9 cellular contexts compared by ENCODE assay signal in the genomic region with DNA sequence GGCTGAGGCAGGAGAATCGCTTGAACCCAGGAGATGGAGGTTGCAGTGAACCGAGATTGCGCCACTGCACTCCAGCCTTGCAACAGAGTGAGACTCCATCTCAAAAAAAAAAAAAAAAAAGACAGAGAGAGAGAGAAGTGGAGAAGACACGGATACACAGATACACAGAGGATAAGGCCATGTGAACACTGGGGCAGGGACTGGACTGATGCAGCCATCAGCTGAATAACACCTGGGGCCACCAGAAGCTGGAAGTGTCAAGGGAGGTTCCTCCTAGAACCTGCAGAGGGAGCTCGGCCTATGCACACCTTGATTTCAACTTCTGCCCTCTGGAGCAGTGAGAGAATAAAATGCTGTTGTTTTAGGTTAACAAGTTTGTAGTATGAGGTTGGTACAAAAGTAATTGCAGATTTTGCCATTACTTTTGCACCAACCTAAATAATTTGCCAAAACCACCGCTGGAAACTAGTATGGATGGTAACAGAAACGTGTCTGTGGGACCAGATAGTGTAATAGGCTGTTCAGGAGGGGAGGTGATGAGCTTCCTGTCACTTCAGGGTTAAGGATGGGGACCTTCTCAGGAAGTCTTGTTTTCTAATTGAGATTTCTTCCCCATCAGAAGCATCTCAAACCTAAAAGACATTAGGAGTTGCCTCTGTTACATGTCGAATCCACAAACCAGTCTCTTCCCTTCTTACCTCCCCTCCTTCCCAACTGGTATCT. TPM values are rescaled to one million over a fixed set of nuclear protein-coding genes. Genes with fewer than 3 reads are reported as not detected.
A peak's percentile ranks its signal among the peaks of the same experiment; 100 is the strongest.
DNase-seq lines count a peak whose midpoint lies in the region; ATAC-seq lines count a peak whose summit lies in the region.
"Had no signal": no experiment of that assay in that cellular context is flagged by ENCODE, and none has a peak within 500 bp of the region (broad histone marks: within the 10 kb centered on the region; RNA-seq: fewer than 3 reads in every experiment).

No MANE protein-coding gene starts in this region.

- POLR2A ChIA-PET in naive thymus-derived CD4-positive, alpha-beta T cell (lab: Charles Lee) = interaction anchor here (0.6 kb wide), 1 partner anchor 59 kb away, joined by 4 read pairs; no protein-coding TSS in a partner anchor

- no peak overlapping the region for H3K27ac ChIP-seq in naive thymus-derived CD4-positive, alpha-beta T cell (ENCODE audit: low read depth, low read length)
- H3K27ac ChIP-seq in substantia nigra (ENCODE audit: low read depth, low read length, poor library complexity, severe bottlenecking) = no peak overlapping the region

- no peak overlapping the region for H3K4me3 ChIP-seq in NT2/D1 (ENCODE audit: insufficient read length, low read depth)
- H3K4me3 ChIP-seq in naive thymus-derived CD4-positive, alpha-beta T cell (ENCODE audit: low read length) = no peak overlapping the region

- peak; percentile 8 for DNase-seq in stimulated activated CD4-positive, alpha-beta T cell treated with anti-CD3 and anti-CD28 coated beads, Interleukin-12 subunit alpha, Interleukin-12 subunit beta, amount 100 ng/mL, for 4 hours
- DNase-seq in stimulated activated CD4-positive, alpha-beta T cell treated with anti-CD3 and anti-CD28 coated beads, Interleukin-4, amount 100 ng/mL, for 1 hour = no peak
- DNase-seq in NT2/D1 (ENCODE audit: low read depth, low spot score) (peak; percentile 28), dermis blood vessel endothelial cell (peak; percentile 83), substantia nigra (lab: John Stamatoyannopoulos, UW) (no peak), cerebellum (ENCODE audit: low spot score) (no peak)
- DNase-seq in naive thymus-derived CD4-positive, alpha-beta T cell = peak in 3 of 9 donors; percentile 9 to 11 (median 10)
- DNase-seq in stimulated activated effector memory CD8-positive, alpha-beta T cell treated with anti-CD3 and anti-CD28 coated beads, Interleukin-12 subunit alpha, Interleukin-12 subunit beta, amount 100 ng/mL, for 72 hours (ENCODE audit: low spot score in 2 of 2) = no peak

- peaks cover 0 to 3% (median 0%) of the 10 kb centered on the region in 5 donors for H3K36me3 Mint-ChIP-seq in naive thymus-derived CD4-positive, alpha-beta T cell
- no peaks in the 10 kb centered on the region for H3K36me3 Mint-ChIP-seq in stimulated activated effector memory CD8-positive, alpha-beta T cell treated with anti-CD3 and anti-CD28 coated beads, Interleukin-12 subunit alpha, Interleukin-12 subunit beta, amount 100 ng/mL, for 72 hours
- H3K36me3 Mint-ChIP-seq: activated naive CD4-positive, alpha-beta T cell treated with anti-CD3 and anti-CD28 coated beads, Interleukin-2, amount 50 U/mL, for 24 hours had no signal

- no peak overlapping the region for H3K9ac ChIP-seq in NT2/D1 (ENCODE audit: insufficient read length, low read depth)

- H3K36me3 ChIP-seq in NT2/D1 (ENCODE audit: insufficient read depth, insufficient read length, low read length) = no peaks in the 10 kb centered on the region
- no peaks in the 10 kb centered on the region for H3K36me3 ChIP-seq in naive thymus-derived CD4-positive, alpha-beta T cell (ENCODE audit: control insufficient read depth in 2 of 3, insufficient read depth in 3 of 3, low read length in 3 of 3)

- intact Hi-C loops in naive thymus-derived CD4-positive, alpha-beta T cell (cut with micrococcal nuclease) = loop anchor here in 1 of 2 donors (1.0 kb wide), 1 partner anchor 80 kb away; no protein-coding TSS in a partner anchor

- H3K9me3 ChIP-seq in NT2/D1 (ENCODE audit: insufficient read depth, low read length) = no peaks in the 10 kb centered on the region
- H3K9me3 ChIP-seq in naive thymus-derived CD4-positive, alpha-beta T cell (ENCODE audit: control insufficient read depth in 2 of 3, low read length in 3 of 3) = no peaks in the 10 kb centered on the region

- no peaks in the 10 kb centered on the region for H3K27me3 ChIP-seq in NT2/D1 (ENCODE audit: insufficient read depth, insufficient read length)
- H3K27me3 ChIP-seq in naive thymus-derived CD4-positive, alpha-beta T cell (ENCODE audit: control insufficient read depth in 2 of 2, insufficient read depth in 2 of 2, low read length in 2 of 2) = no peaks in the 10 kb centered on the region

- peak; percentile 44 for ATAC-seq in naive thymus-derived CD4-positive, alpha-beta T cell
- no peak for ATAC-seq in stimulated activated effector memory CD8-positive, alpha-beta T cell treated with anti-CD3 and anti-CD28 coated beads, Interleukin-12 subunit alpha, Interleukin-12 subunit beta, amount 100 ng/mL, for 72 hours

- peaks cover 0 to 23% (median 5%) of the 10 kb centered on the region in 11 donors for H3K9me3 Mint-ChIP-seq in naive thymus-derived CD4-positive, alpha-beta T cell
- peaks cover 27% of the 10 kb centered on the region for H3K9me3 Mint-ChIP-seq in stimulated activated effector memory CD8-positive, alpha-beta T cell treated with anti-CD3 and anti-CD28 coated beads, Interleukin-12 subunit alpha, Interleukin-12 subunit beta, amount 100 ng/mL, for 72 hours
- H3K9me3 Mint-ChIP-seq: activated naive CD4-positive, alpha-beta T cell treated with anti-CD3 and anti-CD28 coated beads, Interleukin-2, amount 50 U/mL, for 24 hours had no signal

- H3K4me1 Mint-ChIP-seq in naive thymus-derived CD4-positive, alpha-beta T cell = no peaks in the 10 kb centered on the region
- no peaks in the 10 kb centered on the region for H3K4me1 Mint-ChIP-seq in stimulated activated effector memory CD8-positive, alpha-beta T cell treated with anti-CD3 and anti-CD28 coated beads, Interleukin-12 subunit alpha, Interleukin-12 subunit beta, amount 100 ng/mL, for 72 hours
- H3K4me1 Mint-ChIP-seq: activated naive CD4-positive, alpha-beta T cell treated with anti-CD3 and anti-CD28 coated beads, Interleukin-2, amount 50 U/mL, for 24 hours had no signal

- CTCF ChIA-PET in naive thymus-derived CD4-positive, alpha-beta T cell (lab: Charles Lee) = interaction anchor here (0.6 to 2.1 kb wide), 5 partner anchors 77 to 246 kb away, joined by 3 to 12 read pairs (median 4); no protein-coding TSS in a partner anchor

- no peak overlapping the region for H3K4me3 Mint-ChIP-seq in naive thymus-derived CD4-positive, alpha-beta T cell
- no peak overlapping the region for H3K4me3 Mint-ChIP-seq in stimulated activated effector memory CD8-positive, alpha-beta T cell treated with anti-CD3 and anti-CD28 coated beads, Interleukin-12 subunit alpha, Interleukin-12 subunit beta, amount 100 ng/mL, for 72 hours
- H3K4me3 Mint-ChIP-seq: activated naive CD4-positive, alpha-beta T cell treated with anti-CD3 and anti-CD28 coated beads, Interleukin-2, amount 50 U/mL, for 24 hours had no signal

- H3K27me3 Mint-ChIP-seq in naive thymus-derived CD4-positive, alpha-beta T cell = peaks cover 0 to 5% (median 0%) of the 10 kb centered on the region in 5 donors

- no peaks in the 10 kb centered on the region for H3K4me1 ChIP-seq in NT2/D1 (ENCODE audit: insufficient read depth, insufficient read length)
- H3K4me1 ChIP-seq in naive thymus-derived CD4-positive, alpha-beta T cell (ENCODE audit: control insufficient read depth in 2 of 2, insufficient read depth in 2 of 2, low read length in 2 of 2) = no peaks in the 10 kb centered on the region

- no peak overlapping the region for H3K27ac Mint-ChIP-seq in naive thymus-derived CD4-positive, alpha-beta T cell
- no peak overlapping the region for H3K27ac Mint-ChIP-seq in stimulated activated effector memory CD8-positive, alpha-beta T cell treated with anti-CD3 and anti-CD28 coated beads, Interleukin-12 subunit alpha, Interleukin-12 subunit beta, amount 100 ng/mL, for 72 hours
- H3K27ac Mint-ChIP-seq: activated naive CD4-positive, alpha-beta T cell treated with anti-CD3 and anti-CD28 coated beads, Interleukin-2, amount 50 U/mL, for 24 hours had no signal

RNA-seq across cellular contexts. Expression of gene IGSF23, which starts 36.4 kb away (rescaled TPM):
- not detected in 2 replicates for total RNA-seq in dermis blood vessel endothelial cell
- total RNA-seq in naive thymus-derived CD4-positive, alpha-beta T cell = not detected
- not detected for polyA plus RNA-seq in naive thymus-derived CD4-positive, alpha-beta T cell
- not detected for total RNA-seq in cerebellum

RNA-seq across cellular contexts. Expression of gene CEACAM20, which starts 47.5 kb away (rescaled TPM):
- 0.05 TPM in 1 of 2 replicates, not detected in the other for total RNA-seq in dermis blood vessel endothelial cell
- total RNA-seq in naive thymus-derived CD4-positive, alpha-beta T cell = not detected
- polyA plus RNA-seq in naive thymus-derived CD4-positive, alpha-beta T cell = not detected
- total RNA-seq in cerebellum = not detected

Comparison
In these comparisons a context has a peak if more than half of its experiments do, and no peak if none do; other contexts are left out.
1. DNase-seq: peak in stimulated activated CD4-positive, alpha-beta T cell treated with anti-CD3 and anti-CD28 coated beads, Interleukin-12 subunit alpha, Interleukin-12 subunit beta, amount 100 ng/mL, for 4 hours (single experiment), NT2/D1 (single experiment) and dermis blood vessel endothelial cell (single experiment); none in stimulated activated CD4-positive, alpha-beta T cell treated with anti-CD3 and anti-CD28 coated beads, Interleukin-4, amount 100 ng/mL, for 1 hour (single experiment), substantia nigra (0 of 49), stimulated activated effector memory CD8-positive, alpha-beta T cell treated with anti-CD3 and anti-CD28 coated beads, Interleukin-12 subunit alpha, Interleukin-12 subunit beta, amount 100 ng/mL, for 72 hours (0 of 2) and cerebellum (single experiment).